ENCODE assay signal across 1 cellular context in genomic region chr6:36874443-36875249, GRCh38.
TF ChIP-seq lines count a peak whose summit lies in the region.

Gene PPIL1, minus strand, starts transcription at chr6:36874803. Its CDS starts 31 bp downstream, at chr6:36874772.

TF ChIP-seq in K562, 482 proteins besides CTCF, POLR2A, EP300 and RAD21 (continued from another document and continues in another):
- TF ChIP-seq MAX (CRISPR knock-in tag; IDR thresholded peaks at IDR 0.05) (peak; percentile 98), ZNF398 (CRISPR knock-in tag; IDR thresholded peaks at IDR 0.05) (no peak), JUNB (CRISPR knock-in tag; conservative IDR thresholded peaks at IDR 0.05) (no peak), ZBTB43 (CRISPR knock-in tag; IDR thresholded peaks at IDR 0.05) (no peak), PPARD (CRISPR knock-in tag; IDR thresholded peaks at IDR 0.05) (no peak), ZBTB12 (CRISPR knock-in tag; IDR thresholded peaks at IDR 0.05) (peak; percentile 20), RBM22 (IDR thresholded peaks at IDR 0.05; ENCODE audit: low read depth, low read length, poor library complexity, severe bottlenecking) (peak; percentile 54), ZNF830 (CRISPR knock-in tag; IDR thresholded peaks at IDR 0.05) (peak; percentile 74; the same call in 1 of the 2 replicates), NFXL1 (CRISPR knock-in tag; IDR thresholded peaks at IDR 0.05) (no peak), XRCC4 (IDR thresholded peaks at IDR 0.05; ENCODE audit: extremely low read depth, insufficient read depth, insufficient read length) (no peak), MAFK (IDR thresholded peaks at IDR 0.05; ENCODE audit: low read length) (no peak), ZNF175 (CRISPR knock-in tag; IDR thresholded peaks at IDR 0.05; ENCODE audit: low read depth) (peak; percentile 81; the same call in 1 of the 2 replicates), RFX5 (IDR thresholded peaks at IDR 0.05; ENCODE audit: low read depth, low read length) (no peak), ZNF316 (IDR thresholded peaks at IDR 0.05) (no peak), ZBTB49 (CRISPR knock-in tag; IDR thresholded peaks at IDR 0.05; ENCODE audit: borderline replicate concordance) (0 out of 2 replicates have a peak, but pooled peaks have one; percentile 41), NFRKB (IDR thresholded peaks at IDR 0.05; ENCODE audit: low read depth) (peak; percentile 97), RNF219 (CRISPR knock-in tag; IDR thresholded peaks at IDR 0.05) (no peak), ZBED1 (IDR thresholded peaks at IDR 0.05) (no peak), ZKSCAN8 (CRISPR knock-in tag; IDR thresholded peaks at IDR 0.05) (no peak), MGA (IDR thresholded peaks at IDR 0.05) (no peak), ZNF696 (CRISPR knock-in tag; conservative IDR thresholded peaks at IDR 0.05) (no peak), HNRNPUL1 (IDR thresholded peaks at IDR 0.05; ENCODE audit: low read length) (no peak), HNRNPK (IDR thresholded peaks at IDR 0.05; ENCODE audit: low read depth, low read length, poor library complexity, severe bottlenecking) (no peak), ELK3 (CRISPR knock-in tag; IDR thresholded peaks at IDR 0.05) (0 out of 2 replicates have a peak, but pooled peaks have one; percentile 8), HDAC6 (IDR thresholded peaks at IDR 0.05; ENCODE audit: low read depth, low read length) (no peak), PHF21A (IDR thresholded peaks at IDR 0.05; ENCODE audit: borderline replicate concordance, low read depth) (peak; percentile 53), ESRRA (IDR thresholded peaks at IDR 0.05; ENCODE audit: borderline replicate concordance, low read depth) (peak; percentile 58; the same call in 1 of the 2 replicates), ZNF253 (CRISPR knock-in tag; conservative IDR thresholded peaks at IDR 0.05) (no peak; the same call in 1 of the 2 replicates), SIN3B (IDR thresholded peaks at IDR 0.05; ENCODE audit: low read depth) (peak; percentile 87), ATF1 (CRISPR knock-in tag; IDR thresholded peaks at IDR 0.05) (no peak), ATF1 (tag; IDR thresholded peaks at IDR 0.05) (peak; percentile 92), KDM1A (IDR thresholded peaks at IDR 0.05) (no peak; a peak in 1 of 4 replicates), ZNF740 (CRISPR knock-in tag; IDR thresholded peaks at IDR 0.05) (no peak), ZNF740 (tag; IDR thresholded peaks at IDR 0.05) (no peak), MXD1 (CRISPR knock-in tag; IDR thresholded peaks at IDR 0.05; ENCODE audit: borderline replicate concordance, poor library complexity, severe bottlenecking) (peak; percentile 87), ZNF668 (CRISPR knock-in tag; IDR thresholded peaks at IDR 0.05) (no peak)
